ENCODE assay signal across 22 cellular contexts in genomic region chr2:100192825-100193224, GRCh38. TPM values are rescaled to one million over a fixed set of nuclear protein-coding genes. Genes with fewer than 3 reads are reported as not detected.
DNase-seq lines count a peak whose midpoint lies in the region; ATAC-seq, FAIRE-seq and TF ChIP-seq lines count a peak whose summit lies in the region.
"Had no signal": no experiment of that assay in that cellular context is flagged by ENCODE, and none has a peak within 500 bp of the region (broad histone marks: within the 10 kb centered on the region; RNA-seq: fewer than 3 reads in every experiment).

No MANE protein-coding gene starts in this region.

- peaks cover 4% of the 10 kb centered on the region for H3K27me3 Mint-ChIP-seq in progenitor cell of endocrine pancreas
- no peaks in the 10 kb centered on the region for H3K27me3 Mint-ChIP-seq in activated CD8-positive, alpha-beta T cell treated with anti-CD3 and anti-CD28 coated beads for 36 hours
- peaks cover 21% of the 10 kb centered on the region for H3K27me3 Mint-ChIP-seq in activated naive CD4-positive, alpha-beta T cell treated with anti-CD3 and anti-CD28 coated beads, Interleukin-2, amount 10 ng/mL, durations not matched to agents 7 days and 5 days
- H3K27me3 Mint-ChIP-seq: stimulated activated naive CD8-positive, alpha-beta T cell treated with anti-CD3 and anti-CD28 coated beads, Interleukin-15, amount 100 ng/mL, for 72 hours had no signal

- H3K9ac ChIP-seq in HCT116 (ENCODE audit: low read length): no peak overlapping the region

- H3K36me3 Mint-ChIP-seq in progenitor cell of endocrine pancreas (ENCODE audit: insufficient read depth): no peaks in the 10 kb centered on the region
- H3K36me3 Mint-ChIP-seq in activated CD8-positive, alpha-beta T cell treated with anti-CD3 and anti-CD28 coated beads for 36 hours (ENCODE audit: low read depth): no peaks in the 10 kb centered on the region
- no peaks in the 10 kb centered on the region for H3K36me3 Mint-ChIP-seq in activated naive CD4-positive, alpha-beta T cell treated with anti-CD3 and anti-CD28 coated beads, Interleukin-2, amount 10 ng/mL, durations not matched to agents 7 days and 5 days

- no TSS peak for BruUV-seq in HCT116 (replicated peaks; lab: Mats Ljungman, UMichigan)

- peak overlapping the region; percentile 81 for H3K27ac Mint-ChIP-seq in progenitor cell of endocrine pancreas
- H3K27ac Mint-ChIP-seq in activated CD8-positive, alpha-beta T cell treated with anti-CD3 and anti-CD28 coated beads for 36 hours: no peak overlapping the region
- no peak overlapping the region for H3K27ac Mint-ChIP-seq in activated naive CD4-positive, alpha-beta T cell treated with anti-CD3 and anti-CD28 coated beads, Interleukin-2, amount 10 ng/mL, durations not matched to agents 7 days and 5 days
- H3K27ac Mint-ChIP-seq: activated CD4-positive, alpha-beta T cell treated with anti-CD3 and anti-CD28 coated beads, Interleukin-2, amount 10 ng/mL, durations not matched to agents 7 days and 5 days; stimulated activated naive CD8-positive, alpha-beta T cell treated with anti-CD3 and anti-CD28 coated beads, Interleukin-15, amount 100 ng/mL, for 72 hours; T-helper 1 cell treated with Interleukin-12 subunit alpha and Interleukin-12 subunit beta and Interleukin-4 antibody, amounts not matched to agents 30 μg/mL and 1 μg/mL, for 36 hours had no signal

- H3K36me3 ChIP-seq in HCT116 (ENCODE audit: control insufficient read depth in 1 of 2, insufficient read depth in 2 of 2, low read length in 2 of 2): no peaks in the 10 kb centered on the region
- H3K36me3 ChIP-seq in bronchial epithelial cell (ENCODE audit: control insufficient read depth, insufficient read depth, low read length): no peaks in the 10 kb centered on the region
- no peaks in the 10 kb centered on the region for H3K36me3 ChIP-seq in left ventricle myocardium inferior
- H3K36me3 ChIP-seq: gastroesophageal sphincter, SJSA1, spleen had no signal

- no peaks in the 10 kb centered on the region for H3K9me2 ChIP-seq in HCT116 (ENCODE audit: insufficient read depth)

- DNase-seq in HCT116 (ENCODE audit: low read depth, low spot score) (no peak), bronchial epithelial cell (ENCODE audit: low read depth) (no peak), left ventricle myocardium inferior (no peak), progenitor cell of endocrine pancreas (ENCODE audit: low spot score, unreplicated experiment) (no peak)
- no peak for DNase-seq in activated CD8-positive, alpha-beta T cell treated with anti-CD3 and anti-CD28 coated beads for 36 hours
- DNase-seq in activated naive CD4-positive, alpha-beta T cell treated with anti-CD3 and anti-CD28 coated beads, Interleukin-2, amount 10 ng/mL, durations not matched to agents 7 days and 5 days: no peak
- DNase-seq: activated CD4-positive, alpha-beta T cell treated with anti-CD3 and anti-CD28 coated beads, Interleukin-2, amount 10 ng/mL, durations not matched to agents 7 days and 5 days; activated effector memory CD4-positive, alpha-beta T cell treated with Interleukin-2 at 50 U/mL for 16 hours; EL; NCI-H1436 treated with DMSO at 0.1 percent for 48 hours; NCI-H774; spleen; stimulated activated CD4-positive, alpha-beta T cell treated with anti-CD3 and anti-CD28 coated beads, Interleukin-4, amount 100 ng/mL, for 24 hours; stimulated activated naive CD8-positive, alpha-beta T cell treated with anti-CD3 and anti-CD28 coated beads, Interleukin-15, amount 100 ng/mL, for 72 hours had no signal

- RAD21 ChIA-PET in HCT116 (lab: Charles Lee; ENCODE audit: low non-redundant PET in 1 of 2, low total read pairs in 2 of 2, uncharacterized antibody in 2 of 2, unreplicated experiment in 2 of 2): no interaction called here

- ATAC-seq in HCT116 (no peak), GM18861 (IDR thresholded peaks at IDR 0.05; ENCODE audit: unreplicated experiment) (no peak), HG03097 (IDR thresholded peaks at IDR 0.05; ENCODE audit: low FRiP score, unreplicated experiment) (no peak)
- ATAC-seq in activated CD8-positive, alpha-beta T cell treated with anti-CD3 and anti-CD28 coated beads for 36 hours: no peak
- ATAC-seq: gastroesophageal sphincter; stimulated activated naive CD8-positive, alpha-beta T cell treated with anti-CD3 and anti-CD28 coated beads, Interleukin-15, amount 100 ng/mL, for 72 hours had no signal

- CTCF ChIA-PET in HCT116 (lab: Charles Lee): no interaction called here
- CTCF ChIA-PET in activated CD8-positive, alpha-beta T cell treated with anti-CD3 and anti-CD28 coated beads for 36 hours (lab: Charles Lee): no interaction called here
- CTCF ChIA-PET in activated naive CD4-positive, alpha-beta T cell treated with anti-CD3 and anti-CD28 coated beads, Interleukin-2, amount 10 ng/mL, durations not matched to agents 7 days and 5 days (lab: Charles Lee): no interaction called here

- TF ChIP-seq POLR2A in HCT116 (IDR thresholded peaks at IDR 0.05; ENCODE audit: borderline replicate concordance, extremely low read depth, insufficient read depth, insufficient read length): no peak

- H3K27me3 ChIP-seq in HCT116 (ENCODE audit: insufficient read depth, low read length) (no peaks in the 10 kb centered on the region), bronchial epithelial cell (ENCODE audit: control insufficient read depth, insufficient read depth, low read length) (no peaks in the 10 kb centered on the region), left ventricle myocardium inferior (ENCODE audit: low read depth) (no peaks in the 10 kb centered on the region)
- H3K27me3 ChIP-seq: dorsolateral prefrontal cortex, gastroesophageal sphincter, SJSA1, spleen had no signal

- H3K4me3 ChIP-seq in HCT116 (replicated peaks in 1 of 2; ENCODE audit: low read depth in 1 of 2, low read length in 2 of 2) (no peak overlapping the region), bronchial epithelial cell (ENCODE audit: low read depth, low read length) (no peak overlapping the region), left ventricle myocardium inferior (no peak overlapping the region)
- H3K4me3 ChIP-seq: dorsolateral prefrontal cortex, gastroesophageal sphincter, PC-9, SJSA1, spleen had no signal

- FAIRE-seq in bronchial epithelial cell (lab: Jason Lieb, UNC): peak; percentile 28
- FAIRE-seq: D721Med had no signal

- peaks cover 16% of the 10 kb centered on the region for H3K4me1 Mint-ChIP-seq in progenitor cell of endocrine pancreas (ENCODE audit: low read depth)
- no peaks in the 10 kb centered on the region for H3K4me1 Mint-ChIP-seq in activated CD8-positive, alpha-beta T cell treated with anti-CD3 and anti-CD28 coated beads for 36 hours (ENCODE audit: low read depth)
- H3K4me1 Mint-ChIP-seq in activated naive CD4-positive, alpha-beta T cell treated with anti-CD3 and anti-CD28 coated beads, Interleukin-2, amount 10 ng/mL, durations not matched to agents 7 days and 5 days: no peaks in the 10 kb centered on the region
- H3K4me1 Mint-ChIP-seq: activated CD4-positive, alpha-beta T cell treated with anti-CD3 and anti-CD28 coated beads, Interleukin-2, amount 10 ng/mL, durations not matched to agents 7 days and 5 days; stimulated activated naive CD8-positive, alpha-beta T cell treated with anti-CD3 and anti-CD28 coated beads, Interleukin-15, amount 100 ng/mL, for 72 hours had no signal

- intact Hi-C loops in HCT116 (cut with micrococcal nuclease) (no loop called here), left ventricle myocardium inferior (cut with micrococcal nuclease) (no loop called here)
- intact Hi-C loops in activated CD8-positive, alpha-beta T cell treated with anti-CD3 and anti-CD28 coated beads for 36 hours (cut with micrococcal nuclease): no loop called here

- peaks cover 10% of the 10 kb centered on the region for H3K9me3 Mint-ChIP-seq in progenitor cell of endocrine pancreas (ENCODE audit: low read depth)
- no peaks in the 10 kb centered on the region for H3K9me3 Mint-ChIP-seq in activated CD8-positive, alpha-beta T cell treated with anti-CD3 and anti-CD28 coated beads for 36 hours
- H3K9me3 Mint-ChIP-seq in activated naive CD4-positive, alpha-beta T cell treated with anti-CD3 and anti-CD28 coated beads, Interleukin-2, amount 10 ng/mL, durations not matched to agents 7 days and 5 days: no peaks in the 10 kb centered on the region
- H3K9me3 Mint-ChIP-seq: activated CD4-positive, alpha-beta T cell treated with anti-CD3 and anti-CD28 coated beads, Interleukin-2, amount 10 ng/mL, durations not matched to agents 7 days and 5 days; stimulated activated naive CD8-positive, alpha-beta T cell treated with anti-CD3 and anti-CD28 coated beads, Interleukin-15, amount 100 ng/mL, for 72 hours; T-helper 1 cell treated with Interleukin-12 subunit alpha and Interleukin-12 subunit beta and Interleukin-4 antibody, amounts not matched to agents 30 μg/mL and 1 μg/mL, for 36 hours had no signal

- no peaks in the 10 kb centered on the region for H4K20me1 ChIP-seq in HCT116 (ENCODE audit: insufficient read depth)

- H3K4me1 ChIP-seq in HCT116 (ENCODE audit: control insufficient read depth in 1 of 2, insufficient read depth in 2 of 2, low read length in 2 of 2) (no peaks in the 10 kb centered on the region; a peak in 1 of 4 replicates), left ventricle myocardium inferior (peaks cover 45% of the 10 kb centered on the region)
- H3K4me1 ChIP-seq: SJSA1 had no signal

- no peak overlapping the region for H3K4me3 Mint-ChIP-seq in progenitor cell of endocrine pancreas (ENCODE audit: low read depth)
- H3K4me3 Mint-ChIP-seq in activated CD8-positive, alpha-beta T cell treated with anti-CD3 and anti-CD28 coated beads for 36 hours: no peak overlapping the region
- H3K4me3 Mint-ChIP-seq in activated naive CD4-positive, alpha-beta T cell treated with anti-CD3 and anti-CD28 coated beads, Interleukin-2, amount 10 ng/mL, durations not matched to agents 7 days and 5 days: no peak overlapping the region
- H3K4me3 Mint-ChIP-seq: activated CD4-positive, alpha-beta T cell treated with anti-CD3 and anti-CD28 coated beads, Interleukin-2, amount 10 ng/mL, durations not matched to agents 7 days and 5 days; stimulated activated naive CD8-positive, alpha-beta T cell treated with anti-CD3 and anti-CD28 coated beads, Interleukin-15, amount 100 ng/mL, for 72 hours; T-helper 1 cell treated with Interleukin-12 subunit alpha and Interleukin-12 subunit beta and Interleukin-4 antibody, amounts not matched to agents 30 μg/mL and 1 μg/mL, for 36 hours had no signal

- 0 out of 2 replicates have a peak overlapping the region, but pooled peaks have one; percentile 8 for H3K4me2 ChIP-seq in HCT116 (ENCODE audit: low read length)
- H3K4me2 ChIP-seq: PC-9 had no signal

- POLR2A ChIA-PET in HCT116 (lab: Charles Lee): no interaction called here
- POLR2A ChIA-PET in activated CD8-positive, alpha-beta T cell treated with anti-CD3 and anti-CD28 coated beads for 36 hours (lab: Charles Lee): no interaction called here

- H3K9me3 ChIP-seq in HCT116 (ENCODE audit: control insufficient read depth in 1 of 2, insufficient read depth in 1 of 2, low read depth in 1 of 2, low read length in 2 of 2) (no peaks in the 10 kb centered on the region), left ventricle myocardium inferior (replicated peaks) (no peaks in the 10 kb centered on the region)
- H3K9me3 ChIP-seq: gastroesophageal sphincter, spleen had no signal

- H2AFZ ChIP-seq in HCT116 (ENCODE audit: low read depth, low read length, poor library complexity, severe bottlenecking): no peak overlapping the region
- H2AFZ ChIP-seq: PC-9 had no signal

- no peaks in the 10 kb centered on the region for H3K79me2 ChIP-seq in HCT116 (ENCODE audit: insufficient read depth, low read length)

- no peak for TF ChIP-seq CTCF in HCT116 (IDR thresholded peaks at IDR 0.05 in 2 of 3, conservative IDR thresholded peaks at IDR 0.05 in 1 of 3; ENCODE audit: borderline replicate concordance in 1 of 3, insufficient read depth in 1 of 3, low read depth in 2 of 3, low read length in 2 of 3)
- TF ChIP-seq CTCF in bronchial epithelial cell (IDR thresholded peaks at IDR 0.05; ENCODE audit: insufficient read depth, low read length, severe bottlenecking): no peak
- no peak for TF ChIP-seq CTCF in left ventricle myocardium inferior (IDR thresholded peaks at IDR 0.05; ENCODE audit: borderline replicate concordance)
- TF ChIP-seq CTCF in progenitor cell of endocrine pancreas (IDR thresholded peaks at IDR 0.05; ENCODE audit: unreplicated experiment): no peak
- TF ChIP-seq CTCF in activated CD8-positive, alpha-beta T cell treated with anti-CD3 and anti-CD28 coated beads for 36 hours (IDR thresholded peaks at IDR 0.05): no peak

- TF ChIP-seq RAD21 in HCT116 (IDR thresholded peaks at IDR 0.05; ENCODE audit: low read depth): no peak

- no peak overlapping the region for H3K27ac ChIP-seq in HCT116 (ENCODE audit: low read depth, low read length)
- peak overlapping the region; percentile 80 for H3K27ac ChIP-seq in left ventricle myocardium inferior (replicated peaks)
- H3K27ac ChIP-seq: dorsolateral prefrontal cortex, PC-9, SJSA1, spleen had no signal

RNA-seq across cellular contexts. Expression of gene AFF3, which starts 50.4 kb away (rescaled TPM):
- 0.61 TPM for total RNA-seq in HCT116 (2021; ENCODE audit: unreplicated experiment)
- polyA plus RNA-seq in HCT116 (2012): 0.01 TPM in 1 of 2 replicates, not detected in the other
- 0.13 TPM in 1 of 2 replicates, not detected in the other for total RNA-seq in bronchial epithelial cell
- total RNA-seq in left ventricle myocardium inferior: 8.0 TPM
- 7.3 and 7.5 TPM in 2 replicates for total RNA-seq in progenitor cell of endocrine pancreas
- total RNA-seq in activated CD8-positive, alpha-beta T cell treated with anti-CD3 and anti-CD28 coated beads for 36 hours: 1 to 10 TPM; 3.1 to 3.5 TPM
- total RNA-seq: PC-9 had no signal
